Comparison of ENCODE assay signal across 10 cellular contexts in genomic region chr11:69051381-69052342, GRCh38. TPM values are rescaled to one million over a fixed set of nuclear protein-coding genes. Genes with fewer than 3 reads are reported as not detected.
A peak's percentile ranks its signal among the peaks of the same experiment; 100 is the strongest.
DNase-seq lines count a peak whose midpoint lies in the region; ATAC-seq and TF ChIP-seq lines count a peak whose summit lies in the region.
"Had no signal": no experiment of that assay in that cellular context is flagged by ENCODE, and none has a peak within 500 bp of the region (broad histone marks: within the 10 kb centered on the region; RNA-seq: fewer than 3 reads in every experiment).

No MANE protein-coding gene starts in this region.

- peaks cover 4% of the 10 kb centered on the region; the same call in 1 of the 2 replicates for H3K9me3 ChIP-seq in Caco-2
- no peaks in the 10 kb centered on the region for H3K9me3 ChIP-seq in OCI-LY1 (ENCODE audit: low read length)
- H3K9me3 ChIP-seq in gastroesophageal sphincter, result no peaks in the 10 kb centered on the region
- no peaks in the 10 kb centered on the region for H3K9me3 ChIP-seq in prostate gland

- peaks cover 22% of the 10 kb centered on the region for H3K36me3 Mint-ChIP-seq in Caco-2 (ENCODE audit: insufficient read depth, unreplicated experiment)
- peaks cover 1% of the 10 kb centered on the region for H3K36me3 Mint-ChIP-seq in activated CD4-positive, alpha-beta T cell treated with anti-CD3 and anti-CD28 coated beads for 36 hours (ENCODE audit: low read depth)

- H3K27ac Mint-ChIP-seq in Caco-2 (ENCODE audit: unreplicated experiment), result peak overlapping the region; percentile 18
- H3K27ac Mint-ChIP-seq in activated CD4-positive, alpha-beta T cell treated with anti-CD3 and anti-CD28 coated beads for 36 hours, result no peak overlapping the region

- POLR2A ChIA-PET in Caco-2 (lab: Charles Lee), result no interaction called here
- POLR2A ChIA-PET in activated CD4-positive, alpha-beta T cell treated with anti-CD3 and anti-CD28 coated beads for 36 hours (lab: Charles Lee), result no interaction called here

- 55 to 67% methylated on average over 3 to 4 of the region's 20 CpGs for WGBS in gastroesophageal sphincter (ENCODE audit: low coverage in 1 of 2), 2 donors
- WGBS in prostate gland, result 72% methylated on average over 20 of the region's 20 CpGs

- H3K4me1 ChIP-seq in Caco-2 (peaks cover 57% of the 10 kb centered on the region), OCI-LY1 (ENCODE audit: insufficient read depth, low read length, severe bottlenecking) (peaks cover 72% of the 10 kb centered on the region), gastroesophageal sphincter (peaks cover 0 to 85% (median 35%) of the 10 kb centered on the region in 3 donors), prostate gland (replicated peaks) (peaks cover 16% of the 10 kb centered on the region)

- no peak overlapping the region; the same call in 1 of the 2 replicates for H3K9ac ChIP-seq in OCI-LY1 (ENCODE audit: low read length)

- no peaks in the 10 kb centered on the region for H3K9me2 ChIP-seq in OCI-LY1 (ENCODE audit: low read depth, low read length)

- TF ChIP-seq CTCF in Caco-2 (IDR thresholded peaks at IDR 0.05; ENCODE audit: insufficient read depth in 1 of 2, low read depth in 1 of 2, low read length in 1 of 2, severe bottlenecking in 1 of 2, unreplicated experiment in 1 of 2) (no peak), OCI-LY1 (IDR thresholded peaks at IDR 0.05; ENCODE audit: low read length) (no peak), gastroesophageal sphincter (IDR thresholded peaks at IDR 0.05) (no peak), prostate gland (IDR thresholded peaks at IDR 0.05) (no peak)

- no peak for DNase-seq in Caco-2
- no peak for DNase-seq in prostate gland (ENCODE audit: low spot score)
- no peak for DNase-seq in SHP77 (lab: John Stamatoyannopoulos, UW)
- DNase-seq in NCI-H82 treated with DMSO at 0.1 percent for 48 hours (lab: John Stamatoyannopoulos, UW; ENCODE audit: unreplicated experiment), result no peak
- no peak for DNase-seq in activated CD4-positive, alpha-beta T cell treated with anti-CD3 and anti-CD28 coated beads for 36 hours
- DNase-seq: activated T-cell treated with anti-CD3 and anti-CD28 coated beads, Interleukin-2, amount 50 U/mL, for 4 hours; KG1 had no signal

- H3K4me1 Mint-ChIP-seq in Caco-2 (ENCODE audit: low read depth, unreplicated experiment), result peaks cover 29% of the 10 kb centered on the region
- peaks cover 27% of the 10 kb centered on the region for H3K4me1 Mint-ChIP-seq in activated CD4-positive, alpha-beta T cell treated with anti-CD3 and anti-CD28 coated beads for 36 hours

- H3K4me3 ChIP-seq in Caco-2 (ENCODE audit: low read depth, low read length) (no peak overlapping the region), OCI-LY1 (ENCODE audit: low read depth, low read length, poor library complexity, severe bottlenecking) (no peak overlapping the region), gastroesophageal sphincter (peak overlapping the region in 1 of 2 donors; percentile 99), prostate gland (no peak overlapping the region)

- ATAC-seq in gastroesophageal sphincter (no peak), GM21381 (IDR thresholded peaks at IDR 0.05; ENCODE audit: unreplicated experiment) (no peak)
- no peak for ATAC-seq in activated CD4-positive, alpha-beta T cell treated with anti-CD3 and anti-CD28 coated beads for 36 hours
- ATAC-seq: activated T-cell treated with anti-CD3 and anti-CD28 coated beads, Interleukin-2, amount 50 U/mL, for 4 hours had no signal

- TF ChIP-seq EP300 in gastroesophageal sphincter (IDR thresholded peaks at IDR 0.05), result no peak

- CTCF ChIA-PET in Caco-2 (lab: Charles Lee), result interaction anchor here (1.3 kb wide), 1 partner anchor 101 kb away, joined by 3 read pairs; no protein-coding TSS in a partner anchor
- CTCF ChIA-PET in activated CD4-positive, alpha-beta T cell treated with anti-CD3 and anti-CD28 coated beads for 36 hours (lab: Charles Lee), result interaction anchor here (0.6 kb wide), 2 partner anchors 151 to 303 kb away, joined by 3 read pairs; no protein-coding TSS in a partner anchor

- H3K4me2 ChIP-seq in OCI-LY1 (ENCODE audit: low read length), result peak overlapping the region; percentile 37

- no peak overlapping the region for H2AFZ ChIP-seq in OCI-LY1 (ENCODE audit: low read length)

- intact Hi-C loops in Caco-2 (cut with micrococcal nuclease; ENCODE audit: unreplicated experiment) (no loop called here), prostate gland (cut with DNase I) (loop anchor here (5.0 kb wide), 1 partner anchor 36 kb away; no protein-coding TSS in a partner anchor)
- intact Hi-C loops in activated CD4-positive, alpha-beta T cell treated with anti-CD3 and anti-CD28 coated beads for 36 hours (cut with DNase I, micrococcal nuclease), result no loop called here

- no peaks in the 10 kb centered on the region for H3K79me2 ChIP-seq in OCI-LY1 (ENCODE audit: insufficient read depth, low read length)

- no peak overlapping the region for H3K4me3 Mint-ChIP-seq in Caco-2 (ENCODE audit: unreplicated experiment)
- H3K4me3 Mint-ChIP-seq in activated CD4-positive, alpha-beta T cell treated with anti-CD3 and anti-CD28 coated beads for 36 hours, result no peak overlapping the region

- no peaks in the 10 kb centered on the region for H3K27me3 Mint-ChIP-seq in Caco-2 (ENCODE audit: insufficient read depth, unreplicated experiment)
- no peaks in the 10 kb centered on the region for H3K27me3 Mint-ChIP-seq in activated CD4-positive, alpha-beta T cell treated with anti-CD3 and anti-CD28 coated beads for 36 hours

- H3K36me3 ChIP-seq in Caco-2 (ENCODE audit: control insufficient read depth, insufficient read depth, low read length) (peaks cover 1% of the 10 kb centered on the region; the same call in 1 of the 2 replicates), OCI-LY1 (ENCODE audit: insufficient read depth, low read length) (peaks cover 10% of the 10 kb centered on the region; the same call in 1 of the 2 replicates), gastroesophageal sphincter (peaks cover 0 to 34% of the 10 kb centered on the region in 2 donors), prostate gland (no peaks in the 10 kb centered on the region)

- H3F3A ChIP-seq in OCI-LY1 (ENCODE audit: insufficient read depth, low read length), result no peaks in the 10 kb centered on the region

- H3K27me3 ChIP-seq in Caco-2 (replicated peaks; ENCODE audit: control insufficient read depth, insufficient read depth, low read length) (no peaks in the 10 kb centered on the region), OCI-LY1 (ENCODE audit: insufficient read depth, low read length) (no peaks in the 10 kb centered on the region), gastroesophageal sphincter (no peaks in the 10 kb centered on the region), prostate gland (replicated peaks; ENCODE audit: insufficient read depth) (no peaks in the 10 kb centered on the region)

- peak overlapping the region; percentile 56 for H3K27ac ChIP-seq in OCI-LY1 (ENCODE audit: low read depth, low read length, poor library complexity, severe bottlenecking)
- H3K27ac ChIP-seq in gastroesophageal sphincter, result peak overlapping the region; percentile 97 to 99 (median 99)
- H3K27ac ChIP-seq in prostate gland, result peak overlapping the region; percentile 54 to 87

- no peaks in the 10 kb centered on the region for H3K9me3 Mint-ChIP-seq in Caco-2 (ENCODE audit: unreplicated experiment)
- H3K9me3 Mint-ChIP-seq in activated CD4-positive, alpha-beta T cell treated with anti-CD3 and anti-CD28 coated beads for 36 hours (ENCODE audit: low read depth), result no peaks in the 10 kb centered on the region
- H3K9me3 Mint-ChIP-seq: activated T-cell treated with anti-CD3 and anti-CD28 coated beads, Interleukin-2, amount 50 U/mL, for 4 hours had no signal

- TF ChIP-seq POLR2A in gastroesophageal sphincter (IDR thresholded peaks at IDR 0.05) (no peak), prostate gland (IDR thresholded peaks at IDR 0.05) (no peak)

- BruUV-seq in Caco-2 (replicated peaks; lab: Mats Ljungman, UMichigan), result no TSS peak

- no peaks in the 10 kb centered on the region for H4K20me1 ChIP-seq in OCI-LY1 (ENCODE audit: insufficient read depth, low read length)

RNA-seq across cellular contexts. Expression of gene TPCN2, which starts 2.9 kb away (rescaled TPM):
- total RNA-seq in Caco-2 (2022) (59.5 and 63.6 TPM in 2 replicates), gastroesophageal sphincter (10 to 100 TPM; 16.8 to 33.8 (median 28.3) TPM), prostate gland (10 to 100 TPM; 17.6 to 31.0 TPM)
- total RNA-seq in activated CD4-positive, alpha-beta T cell treated with anti-CD3 and anti-CD28 coated beads for 36 hours, result 10 to 100 TPM in 1 of 2 experiments, 1 to 10 TPM in 1; 7.4 to 10.4 TPM

RNA-seq across cellular contexts. Expression of gene MRGPRF, which starts 38.6 kb away (rescaled TPM):
- total RNA-seq in Caco-2 (2022), result 0.14 TPM in 1 of 2 replicates, not detected in the other
- total RNA-seq in gastroesophageal sphincter, result 100 to 1,000 TPM in 3 of 4 donors, 10 to 100 TPM in 1; 88.9 to 213 (median 165) TPM
- total RNA-seq in prostate gland, result 10 to 100 TPM; 20.0 to 53.3 TPM
- not detected for total RNA-seq in activated CD4-positive, alpha-beta T cell treated with anti-CD3 and anti-CD28 coated beads for 36 hours

Comparison
In these comparisons a context has a peak if more than half of its experiments do, and no peak if none do; other contexts are left out.
1. RNA of gene MRGPRF, which starts 38.6 kb away (total RNA-seq): 88.9 to 213 TPM in gastroesophageal sphincter and 20.0 to 53.3 TPM in prostate gland; 0.14 TPM in Caco-2 and not detected in activated CD4-positive, alpha-beta T cell treated with anti-CD3 and anti-CD28 coated beads for 36 hours; every median in the first group is over 10 times any median in the second.
2. Peak in every context shown above with its lines, with median percentiles within 50 percentile points of each other: H3K27ac ChIP-seq.